24 cellular contexts compared by ENCODE assay signal in the genomic region with DNA sequence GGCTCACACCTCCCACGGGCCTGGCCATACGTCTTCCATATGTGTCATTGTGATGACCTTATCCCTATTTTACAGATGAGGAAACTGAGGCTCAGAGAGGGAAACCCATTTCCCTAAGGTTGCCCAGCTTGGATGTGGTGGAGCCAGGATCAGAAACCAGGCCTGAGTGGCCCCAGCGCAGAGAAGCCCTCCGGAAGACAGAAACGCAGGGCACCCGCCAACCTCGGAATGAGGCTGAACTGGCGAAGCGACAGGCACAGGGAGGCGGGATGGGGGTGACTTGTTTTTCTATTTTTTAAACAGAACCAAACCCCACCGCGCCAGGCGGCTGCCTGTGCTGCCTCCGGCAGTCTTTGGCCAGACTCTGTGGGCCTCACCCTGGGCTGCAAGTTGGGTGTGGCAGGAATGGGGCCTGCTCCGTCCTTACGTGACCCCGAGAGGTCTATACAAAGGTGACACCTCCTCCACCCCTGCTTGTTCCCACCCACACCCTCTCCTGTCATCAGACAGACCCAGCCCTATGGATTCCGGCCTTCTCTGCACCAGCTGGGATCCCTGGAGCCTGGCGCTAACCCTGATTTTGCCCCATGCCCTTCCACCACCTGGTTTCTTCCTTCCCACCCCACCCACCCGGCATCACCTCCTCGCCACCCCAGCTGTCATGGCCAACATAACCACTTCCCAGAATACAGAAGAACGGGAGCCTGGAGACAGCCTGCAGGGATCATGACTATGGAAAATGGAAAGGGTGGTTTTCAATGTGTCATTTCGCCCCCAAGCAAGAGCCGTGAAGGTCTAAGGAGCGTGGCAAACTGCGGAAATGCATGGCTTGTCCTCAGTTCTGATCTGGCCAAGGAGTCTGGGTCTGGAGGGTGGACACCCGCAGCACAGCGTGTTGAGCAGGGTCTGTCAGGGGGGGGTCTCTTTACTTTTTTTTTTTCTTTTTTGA. TPM values are rescaled to one million over a fixed set of nuclear protein-coding genes. Genes with fewer than 3 reads are reported as not detected.
A peak's percentile ranks its signal among the peaks of the same experiment; 100 is the strongest.
DNase-seq lines count a peak whose midpoint lies in the region; ATAC-seq and TF ChIP-seq lines count a peak whose summit lies in the region.
"Had no signal": no experiment of that assay in that cellular context is flagged by ENCODE, and none has a peak within 500 bp of the region (broad histone marks: within the 10 kb centered on the region; RNA-seq: fewer than 3 reads in every experiment).

No MANE protein-coding gene starts in this region.

- peaks cover 11% of the 10 kb centered on the region for H3K4me1 Mint-ChIP-seq in activated naive CD4-positive, alpha-beta T cell treated with anti-CD3 and anti-CD28 coated beads, Interleukin-2, amount 50 U/mL, for 24 hours
- peaks cover 9 to 11% of the 10 kb centered on the region in 2 donors for H3K4me1 Mint-ChIP-seq in effector memory CD8-positive, alpha-beta T cell (ENCODE audit: low read depth in 2 of 2)

- no peaks in the 10 kb centered on the region for H3K27me3 Mint-ChIP-seq in activated naive CD4-positive, alpha-beta T cell treated with anti-CD3 and anti-CD28 coated beads, Interleukin-2, amount 50 U/mL, for 24 hours
- no peaks in the 10 kb centered on the region for H3K27me3 Mint-ChIP-seq in effector memory CD8-positive, alpha-beta T cell

- H3K27ac ChIP-seq in psoas muscle, result no peak overlapping the region
- H3K27ac ChIP-seq: A549, KMS-11, stomach, thyroid gland had no signal

- H3K4me1 ChIP-seq in psoas muscle, result peaks cover 8% of the 10 kb centered on the region
- H3K4me1 ChIP-seq: thyroid gland had no signal

- peaks cover 0 to 4% of the 10 kb centered on the region in 2 donors for H3K36me3 ChIP-seq in psoas muscle (ENCODE audit: insufficient read depth in 1 of 2, low read depth in 1 of 2)
- H3K36me3 ChIP-seq: thyroid gland had no signal

- DNase-seq in activated naive CD4-positive, alpha-beta T cell treated with anti-CD3 and anti-CD28 coated beads, Interleukin-2, amount 50 U/mL, for 16 hours, result no peak
- peak; percentile 85 for DNase-seq in HuH-7.5 (ENCODE audit: low spot score)
- no peak for DNase-seq in effector memory CD8-positive, alpha-beta T cell
- DNase-seq in sciatic nerve (ENCODE audit: low spot score), result no peak
- DNase-seq in psoas muscle, result no peak
- no peak for DNase-seq in GM03348 (ENCODE audit: low spot score)
- DNase-seq in iPS-NIHi7 (ENCODE audit: extremely low spot score), result no peak
- DNase-seq: activated CD4-positive, alpha-beta T cell treated with anti-CD3 and anti-CD28 coated beads, Interleukin-2, amount 50 U/mL, for 48 hours; activated naive CD4-positive, alpha-beta T cell treated with anti-CD3 and anti-CD28 coated beads, Interleukin-2, amount 10 ng/mL, durations not matched to agents 7 days and 5 days; CD8-positive, alpha-beta T cell; DMS153; effector CD8-positive, alpha-beta T cell; HCEC 1CT; NCI-H524 treated with DMSO at 0.1 percent for 48 hours; stimulated activated CD4-positive, alpha-beta T cell treated with anti-CD3 and anti-CD28 coated beads, Interleukin-2, amount 100 ng/mL, for 24 hours; stomach; thyroid gland had no signal

- no peak overlapping the region for H3K4me3 ChIP-seq in psoas muscle
- H3K4me3 ChIP-seq: A549, smooth muscle cell, stomach, thyroid gland had no signal

- H3K4me3 Mint-ChIP-seq in activated naive CD4-positive, alpha-beta T cell treated with anti-CD3 and anti-CD28 coated beads, Interleukin-2, amount 50 U/mL, for 24 hours, result no peak overlapping the region
- H3K4me3 Mint-ChIP-seq in effector memory CD8-positive, alpha-beta T cell, result peak overlapping the region in 1 of 2 donors; percentile 24
- H3K4me3 Mint-ChIP-seq: activated naive CD4-positive, alpha-beta T cell treated with anti-CD3 and anti-CD28 coated beads, Interleukin-2, amount 10 ng/mL, durations not matched to agents 7 days and 5 days; CD8-positive, alpha-beta T cell; memory B cell had no signal

- intact Hi-C loops in sciatic nerve (cut with DNase I), result no loop called here
- intact Hi-C loops in psoas muscle (cut with DNase I), result no loop called here

- WGBS in psoas muscle, 3 donors, result 73 to 81% (median 78%) methylated on average over 28 of the region's 28 CpGs

- peak overlapping the region; percentile 90 for H3K27ac Mint-ChIP-seq in activated naive CD4-positive, alpha-beta T cell treated with anti-CD3 and anti-CD28 coated beads, Interleukin-2, amount 50 U/mL, for 24 hours
- H3K27ac Mint-ChIP-seq in effector memory CD8-positive, alpha-beta T cell, result peak overlapping the region; percentile 36 to 76
- H3K27ac Mint-ChIP-seq: activated naive CD4-positive, alpha-beta T cell treated with anti-CD3 and anti-CD28 coated beads, Interleukin-2, amount 10 ng/mL, durations not matched to agents 7 days and 5 days; CD8-positive, alpha-beta T cell; memory B cell had no signal

- no peaks in the 10 kb centered on the region for H3K9me3 ChIP-seq in psoas muscle
- H3K9me3 ChIP-seq: A549, stomach, thyroid gland had no signal

- no peaks in the 10 kb centered on the region for H3K9me3 Mint-ChIP-seq in activated naive CD4-positive, alpha-beta T cell treated with anti-CD3 and anti-CD28 coated beads, Interleukin-2, amount 50 U/mL, for 24 hours
- H3K9me3 Mint-ChIP-seq in effector memory CD8-positive, alpha-beta T cell, result no peaks in the 10 kb centered on the region
- H3K9me3 Mint-ChIP-seq: activated naive CD4-positive, alpha-beta T cell treated with anti-CD3 and anti-CD28 coated beads, Interleukin-2, amount 10 ng/mL, durations not matched to agents 7 days and 5 days; CD8-positive, alpha-beta T cell; memory B cell had no signal

- no peaks in the 10 kb centered on the region for H3K27me3 ChIP-seq in psoas muscle (ENCODE audit: insufficient read depth in 3 of 3, low read length in 2 of 3)
- H3K27me3 ChIP-seq: thyroid gland had no signal

- ATAC-seq in effector memory CD8-positive, alpha-beta T cell (replicated peaks), result no peak
- peak; percentile 41 for ATAC-seq in sciatic nerve
- no peak for ATAC-seq in psoas muscle
- ATAC-seq: CD8-positive, alpha-beta T cell; Panc1 had no signal

- TF ChIP-seq CTCF in psoas muscle (IDR thresholded peaks at IDR 0.05), result no peak

- H3K36me3 Mint-ChIP-seq in activated naive CD4-positive, alpha-beta T cell treated with anti-CD3 and anti-CD28 coated beads, Interleukin-2, amount 50 U/mL, for 24 hours, result no peaks in the 10 kb centered on the region
- peaks cover 11% of the 10 kb centered on the region for H3K36me3 Mint-ChIP-seq in effector memory CD8-positive, alpha-beta T cell (ENCODE audit: insufficient read depth)
- H3K36me3 Mint-ChIP-seq: activated naive CD4-positive, alpha-beta T cell treated with anti-CD3 and anti-CD28 coated beads, Interleukin-2, amount 10 ng/mL, durations not matched to agents 7 days and 5 days; CD8-positive, alpha-beta T cell; memory B cell had no signal

RNA-seq across cellular contexts. Expression of a gene that starts 23.6 kb away (rescaled TPM):
- total RNA-seq in sciatic nerve (8.6 TPM), psoas muscle (100 to 1,000 TPM in 2 of 4 donors, 10 to 100 TPM in 2; 31.0 to 131 (median 94.5) TPM)
- 100 to 1,000 TPM in 1 of 3 donors, 10 to 100 TPM in 2; 19.4 to 156 (median 90.5) TPM for polyA plus RNA-seq in psoas muscle
- total RNA-seq: bronchial epithelial cell; CD8-positive, alpha-beta T cell had no signal

RNA-seq across cellular contexts. Expression of a gene that starts 36.8 kb away (rescaled TPM):
- total RNA-seq in sciatic nerve (4.2 TPM), psoas muscle (10 to 100 TPM in 3 of 4 donors, 1 to 10 TPM in 1; 6.1 to 17.6 (median 14.2) TPM)
- polyA plus RNA-seq in psoas muscle, result 10 to 100 TPM in 1 of 3 donors, 1 to 10 TPM in 2; 4.3 to 11.5 (median 5.3) TPM
